Comparison of ENCODE assay signal across 8 cellular contexts in genomic region chr11:31809857-31810778, GRCh38. TPM values are rescaled to one million over a fixed set of nuclear protein-coding genes. Genes with fewer than 3 reads are reported as not detected.
DNase-seq lines count a peak whose midpoint lies in the region; ATAC-seq and TF ChIP-seq lines count a peak whose summit lies in the region.

No MANE protein-coding gene starts in this region.

- H3K27me3 ChIP-seq in CD8-positive, alpha-beta memory T cell (ENCODE audit: insufficient read depth, low read length, poor library complexity, severe bottlenecking): peaks cover 84% of the 10 kb centered on the region
- peaks cover 99% of the 10 kb centered on the region for H3K27me3 ChIP-seq in HUES6 (ENCODE audit: control insufficient read depth, insufficient read depth, low read length)
- peaks cover 100% of the 10 kb centered on the region for H3K27me3 ChIP-seq in cardiac muscle cell
- H3K27me3 ChIP-seq in rectal smooth muscle tissue (ENCODE audit: control insufficient read depth, insufficient read depth, low read length): peaks cover 71% of the 10 kb centered on the region

- H3K9me3 Mint-ChIP-seq in CD8-positive, alpha-beta memory T cell: peaks cover 0 to 27% (median 9%) of the 10 kb centered on the region in 5 donors
- no peaks in the 10 kb centered on the region for H3K9me3 Mint-ChIP-seq in activated CD8-positive, alpha-beta T cell treated with anti-CD3 and anti-CD28 coated beads for 36 hours

- H3K27me3 Mint-ChIP-seq in CD8-positive, alpha-beta memory T cell: peaks cover 72 to 77% of the 10 kb centered on the region in 2 donors
- H3K27me3 Mint-ChIP-seq in activated CD8-positive, alpha-beta T cell treated with anti-CD3 and anti-CD28 coated beads for 36 hours: peaks cover 79% of the 10 kb centered on the region

- no peak for TF ChIP-seq CTCF in activated CD8-positive, alpha-beta T cell treated with anti-CD3 and anti-CD28 coated beads for 36 hours (IDR thresholded peaks at IDR 0.05)
- TF ChIP-seq CTCF in cardiac muscle cell (IDR thresholded peaks at IDR 0.05; ENCODE audit: low read depth, low read length): no peak

- peak overlapping the region; percentile 58 for H3K4me3 ChIP-seq in CD8-positive, alpha-beta memory T cell (ENCODE audit: low read length)
- H3K4me3 ChIP-seq in HUES6 (ENCODE audit: low read depth, low read length): peak overlapping the region; percentile 51
- H3K4me3 ChIP-seq in cardiac muscle cell: peak overlapping the region; percentile 21
- H3K4me3 ChIP-seq in rectal smooth muscle tissue (ENCODE audit: low read length): peak overlapping the region; percentile 42

- intact Hi-C loops in activated CD8-positive, alpha-beta T cell treated with anti-CD3 and anti-CD28 coated beads for 36 hours (cut with micrococcal nuclease): loop anchor here (5.0 kb wide), 1 partner anchor 632 kb away; no protein-coding TSS in a partner anchor

- H3K9me3 ChIP-seq in CD8-positive, alpha-beta memory T cell (ENCODE audit: low read length): no peaks in the 10 kb centered on the region
- no peaks in the 10 kb centered on the region for H3K9me3 ChIP-seq in HUES6 (ENCODE audit: control insufficient read depth, insufficient read depth, low read depth, low read length)
- H3K9me3 ChIP-seq in cardiac muscle cell (ENCODE audit: low read depth): no peaks in the 10 kb centered on the region

- no peak for ATAC-seq in activated CD8-positive, alpha-beta T cell treated with anti-CD3 and anti-CD28 coated beads for 36 hours
- ATAC-seq in GM21737 (IDR thresholded peaks at IDR 0.05; ENCODE audit: unreplicated experiment) (no peak), HG02588 (IDR thresholded peaks at IDR 0.05; ENCODE audit: unreplicated experiment) (no peak)

- H3K36me3 ChIP-seq in CD8-positive, alpha-beta memory T cell (ENCODE audit: insufficient read depth, low read length): no peaks in the 10 kb centered on the region
- no peaks in the 10 kb centered on the region for H3K36me3 ChIP-seq in HUES6 (ENCODE audit: control insufficient read depth, insufficient read depth, low read length)
- no peaks in the 10 kb centered on the region for H3K36me3 ChIP-seq in cardiac muscle cell
- no peaks in the 10 kb centered on the region for H3K36me3 ChIP-seq in rectal smooth muscle tissue (ENCODE audit: control insufficient read depth, insufficient read depth, low read length)

- peak overlapping the region; percentile 74 to 84 (median 83) for H3K4me3 Mint-ChIP-seq in CD8-positive, alpha-beta memory T cell
- peak overlapping the region; percentile 61 for H3K4me3 Mint-ChIP-seq in activated CD8-positive, alpha-beta T cell treated with anti-CD3 and anti-CD28 coated beads for 36 hours

- peak overlapping the region in 1 of 8 donors; percentile 6 for H3K27ac Mint-ChIP-seq in CD8-positive, alpha-beta memory T cell
- H3K27ac Mint-ChIP-seq in activated CD8-positive, alpha-beta T cell treated with anti-CD3 and anti-CD28 coated beads for 36 hours: no peak overlapping the region

- H3K4me1 ChIP-seq in CD8-positive, alpha-beta memory T cell (ENCODE audit: insufficient read depth, low read length): peaks cover 44% of the 10 kb centered on the region
- peaks cover 58% of the 10 kb centered on the region for H3K4me1 ChIP-seq in HUES6 (ENCODE audit: control insufficient read depth, insufficient read depth, low read length)
- peaks cover 12% of the 10 kb centered on the region for H3K4me1 ChIP-seq in cardiac muscle cell (ENCODE audit: low read depth)
- H3K4me1 ChIP-seq in rectal smooth muscle tissue (ENCODE audit: control insufficient read depth, insufficient read depth, low read length): peaks cover 5% of the 10 kb centered on the region

- DNase-seq in CD8-positive, alpha-beta memory T cell: no peak
- no peak for DNase-seq in activated CD8-positive, alpha-beta T cell treated with anti-CD3 and anti-CD28 coated beads for 36 hours
- peak; percentile 48 to 67 for DNase-seq in cardiac muscle cell (ENCODE audit: low read depth in 1 of 2, low spot score in 1 of 2)
- DNase-seq in activated CD4-positive, alpha-beta T cell treated with anti-CD3 and anti-CD28 coated beads for 1 hour: no peak

- H3K36me3 Mint-ChIP-seq in CD8-positive, alpha-beta memory T cell: no peaks in the 10 kb centered on the region
- H3K36me3 Mint-ChIP-seq in activated CD8-positive, alpha-beta T cell treated with anti-CD3 and anti-CD28 coated beads for 36 hours (ENCODE audit: low read depth): no peaks in the 10 kb centered on the region

- CTCF ChIA-PET in CD8-positive, alpha-beta memory T cell (lab: Charles Lee): no interaction called here
- CTCF ChIA-PET in activated CD8-positive, alpha-beta T cell treated with anti-CD3 and anti-CD28 coated beads for 36 hours (lab: Charles Lee): interaction anchor here (1.1 kb wide), 1 partner anchor 10 kb away, joined by 3 read pairs; no protein-coding TSS in a partner anchor

- POLR2A ChIA-PET in CD8-positive, alpha-beta memory T cell (lab: Charles Lee): no interaction called here
- POLR2A ChIA-PET in activated CD8-positive, alpha-beta T cell treated with anti-CD3 and anti-CD28 coated beads for 36 hours (lab: Charles Lee): interaction anchor here (1.1 kb wide), 1 partner anchor 9 kb away, joined by 3 read pairs; no protein-coding TSS in a partner anchor

- H3K27ac ChIP-seq in CD8-positive, alpha-beta memory T cell (ENCODE audit: low read depth, low read length): peak overlapping the region; percentile 24
- H3K27ac ChIP-seq in HUES6 (ENCODE audit: low read depth, low read length) (no peak overlapping the region), cardiac muscle cell (no peak overlapping the region), rectal smooth muscle tissue (ENCODE audit: low read depth, low read length) (no peak overlapping the region)

- H3K9ac ChIP-seq in HUES6 (ENCODE audit: low read length): no peak overlapping the region
- H3K9ac ChIP-seq in rectal smooth muscle tissue (ENCODE audit: low read length): no peak overlapping the region

- peaks cover 44 to 62% (median 49%) of the 10 kb centered on the region in 3 donors for H3K4me1 Mint-ChIP-seq in CD8-positive, alpha-beta memory T cell
- peaks cover 44% of the 10 kb centered on the region for H3K4me1 Mint-ChIP-seq in activated CD8-positive, alpha-beta T cell treated with anti-CD3 and anti-CD28 coated beads for 36 hours (ENCODE audit: low read depth)

RNA-seq across cellular contexts. Expression of gene PAX6, which starts 1.0 kb away (rescaled TPM):
- not detected for total RNA-seq in CD8-positive, alpha-beta memory T cell
- not detected for polyA plus RNA-seq in CD8-positive, alpha-beta memory T cell
- not detected for total RNA-seq in activated CD8-positive, alpha-beta T cell treated with anti-CD3 and anti-CD28 coated beads for 36 hours
- total RNA-seq in cardiac muscle cell: 0.14 and 1.1 TPM in 2 replicates
- polyA plus RNA-seq in cardiac muscle cell: 0.56 TPM in 1 of 2 replicates, not detected in the other

Comparison
In these comparisons a context has a peak if more than half of its experiments do, and no peak if none do; other contexts are left out.
1. DNase-seq: peak in cardiac muscle cell (2 of 2); none in CD8-positive, alpha-beta memory T cell (0 of 5), activated CD8-positive, alpha-beta T cell treated with anti-CD3 and anti-CD28 coated beads for 36 hours (single experiment) and activated CD4-positive, alpha-beta T cell treated with anti-CD3 and anti-CD28 coated beads for 1 hour (single experiment).
2. Peak in every context shown above with its lines, with median percentiles within 50 percentile points of each other: H3K4me3 ChIP-seq.